25 cellular contexts compared by ENCODE assay signal in the genomic region with DNA sequence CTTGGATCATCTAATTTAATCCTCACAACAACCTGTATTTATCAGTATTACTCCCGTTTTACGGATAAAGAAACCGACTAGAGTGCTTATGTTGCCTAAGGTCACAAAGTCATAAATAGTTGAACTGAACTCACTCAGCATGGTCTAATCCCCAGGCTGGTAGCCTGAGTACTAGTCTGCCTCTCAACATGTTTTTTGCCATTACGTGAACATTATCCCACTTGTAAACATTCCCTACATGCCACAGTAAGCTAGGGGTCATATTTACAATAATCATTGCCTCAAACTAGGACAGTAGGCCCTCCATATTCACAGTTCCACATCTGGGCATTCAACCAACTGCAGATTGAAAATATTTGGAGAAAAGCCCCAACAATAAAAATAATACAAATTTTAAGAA. TPM values are rescaled to one million over a fixed set of nuclear protein-coding genes. Genes with fewer than 3 reads are reported as not detected.
DNase-seq lines count a peak whose midpoint lies in the region; FAIRE-seq and TF ChIP-seq lines count a peak whose summit lies in the region.
"Had no signal": no experiment of that assay in that cellular context is flagged by ENCODE, and none has a peak within 500 bp of the region (broad histone marks: within the 10 kb centered on the region; RNA-seq: fewer than 3 reads in every experiment).

No MANE protein-coding gene starts in this region.

- H3K18ac ChIP-seq in trophoblast cell (ENCODE audit: low read length), result no peak overlapping the region

- peaks cover 25% of the 10 kb centered on the region for H3K36me3 Mint-ChIP-seq in activated naive CD4-positive, alpha-beta T cell treated with anti-CD3 and anti-CD28 coated beads, Interleukin-2, amount 10 ng/mL, durations not matched to agents 7 days and 5 days

- no peak overlapping the region for H2BK12ac ChIP-seq in trophoblast cell (ENCODE audit: low read length)

- H3K9me3 Mint-ChIP-seq in activated naive CD4-positive, alpha-beta T cell treated with anti-CD3 and anti-CD28 coated beads, Interleukin-2, amount 10 ng/mL, durations not matched to agents 7 days and 5 days, result no peaks in the 10 kb centered on the region
- H3K9me3 Mint-ChIP-seq: CD14-positive monocyte; CD4-positive, alpha-beta T cell; CD8-positive, alpha-beta memory T cell had no signal

- no peaks in the 10 kb centered on the region for H3K79me1 ChIP-seq in trophoblast cell (ENCODE audit: low read length)

- H3K9ac ChIP-seq in adipocyte (ENCODE audit: low read length), result no peak overlapping the region
- no peak overlapping the region for H3K9ac ChIP-seq in trophoblast cell (ENCODE audit: low read length)
- H3K9ac ChIP-seq: BLaER1 treated with 17β-estradiol and CSF1 and Interleukin-3, amounts not matched to agents 10 nM and 100 nM had no signal

- no peak overlapping the region for H2AK5ac ChIP-seq in trophoblast cell (ENCODE audit: low read length)

- no peak overlapping the region for H3K4me3 Mint-ChIP-seq in activated naive CD4-positive, alpha-beta T cell treated with anti-CD3 and anti-CD28 coated beads, Interleukin-2, amount 10 ng/mL, durations not matched to agents 7 days and 5 days
- H3K4me3 Mint-ChIP-seq: CD14-positive monocyte; CD4-positive, alpha-beta T cell; CD8-positive, alpha-beta memory T cell had no signal

- no peak overlapping the region for H4K8ac ChIP-seq in trophoblast cell (ENCODE audit: low read depth, low read length)

- DNase-seq in adipocyte (ENCODE audit: low read depth) (peak; percentile 5), trophoblast cell (peak; percentile 6 to 50), glomerular visceral epithelial cell (ENCODE audit: extremely low spot score) (no peak), HCEC 1CT (no peak), amygdala (lab: John Stamatoyannopoulos, UW) (no peak)
- DNase-seq in activated naive CD4-positive, alpha-beta T cell treated with anti-CD3 and anti-CD28 coated beads, Interleukin-2, amount 10 ng/mL, durations not matched to agents 7 days and 5 days, result no peak
- DNase-seq: 8988T; ACHN; AML-193; BE2C; CD4-positive, alpha-beta T cell; CD8-positive, alpha-beta memory T cell; DMS 273 treated with DMSO at 0.1 percent for 48 hours; DMS79; EL; GF-D8; GOT3 had no signal

- no peaks in the 10 kb centered on the region for H3K79me2 ChIP-seq in trophoblast cell (ENCODE audit: control insufficient read depth, insufficient read depth, low read length, poor library complexity)

- H3K23ac ChIP-seq in trophoblast cell (ENCODE audit: low read length), result no peak overlapping the region

- POLR2A ChIA-PET in HEK293 (lab: Yijun Ruan, JAX), result no interaction called here

- H3K4me1 ChIP-seq in HEK293 (ENCODE audit: control insufficient read depth, insufficient read depth, low read length) (no peaks in the 10 kb centered on the region), adipocyte (ENCODE audit: control insufficient read depth, insufficient read depth, low read length) (no peaks in the 10 kb centered on the region), trophoblast cell (ENCODE audit: control insufficient read depth in 1 of 2, insufficient read depth in 2 of 2, low read length in 2 of 2) (no peaks in the 10 kb centered on the region)
- H3K4me1 ChIP-seq: A549; BE2C; BLaER1 treated with 17β-estradiol and CSF1 and Interleukin-3, amounts not matched to agents 10 nM and 100 nM had no signal

- CTCF ChIA-PET in HEK293 (lab: Yijun Ruan, JAX), result interaction anchor here (1.3 kb wide), 2 partner anchors 128 to 646 kb away, joined by 3 to 5 read pairs; no protein-coding TSS in a partner anchor
- CTCF ChIA-PET in activated naive CD4-positive, alpha-beta T cell treated with anti-CD3 and anti-CD28 coated beads, Interleukin-2, amount 10 ng/mL, durations not matched to agents 7 days and 5 days (lab: Charles Lee), result no interaction called here

- FAIRE-seq in G401.6 (lab: Jason Lieb, UNC), result peak; percentile 91
- FAIRE-seq: A549, D721Med, H54 had no signal

- H2BK5ac ChIP-seq in trophoblast cell (ENCODE audit: low read depth, low read length, poor library complexity), result no peak overlapping the region

- peaks cover 23 to 36% of the 10 kb centered on the region in 2 experiments for H3K36me3 ChIP-seq in HEK293 (ENCODE audit: control insufficient read depth in 2 of 2, insufficient read depth in 1 of 2, low read length in 2 of 2)
- peaks cover 31% of the 10 kb centered on the region for H3K36me3 ChIP-seq in adipocyte (ENCODE audit: control insufficient read depth, insufficient read depth, low read length, severe bottlenecking)
- peaks cover 0 to 2% of the 10 kb centered on the region in 2 experiments for H3K36me3 ChIP-seq in trophoblast cell (ENCODE audit: control insufficient read depth in 1 of 2, insufficient read depth in 2 of 2, low read length in 2 of 2)

- no peak overlapping the region for H3K4ac ChIP-seq in trophoblast cell (ENCODE audit: low read depth, low read length)

- no peak for TF ChIP-seq CTCF in HEK293 (tag by site-specific recombination; IDR thresholded peaks at IDR 0.05)

- H3K4me3 ChIP-seq in HEK293 (ENCODE audit: low read depth, low read length) (no peak overlapping the region), adipocyte (ENCODE audit: low read length) (no peak overlapping the region), trophoblast cell (ENCODE audit: low read depth, low read length) (no peak overlapping the region)
- H3K4me3 ChIP-seq: A549; BLaER1 treated with 17β-estradiol and CSF1 and Interleukin-3, amounts not matched to agents 10 nM and 100 nM; HAP-1 had no signal

- no peak overlapping the region for H3K14ac ChIP-seq in trophoblast cell (ENCODE audit: low read length)

- no peak overlapping the region for H2BK120ac ChIP-seq in trophoblast cell (ENCODE audit: insufficient read depth, low read length, poor library complexity)

- H4K12ac ChIP-seq in trophoblast cell (ENCODE audit: low read depth, low read length), result no peak overlapping the region

- H3K27me3 ChIP-seq in adipocyte (replicated peaks; ENCODE audit: control insufficient read depth, insufficient read depth, low read length) (no peaks in the 10 kb centered on the region), trophoblast cell (ENCODE audit: insufficient read depth, low read length) (no peaks in the 10 kb centered on the region)
- H3K27me3 ChIP-seq: BE2C; BLaER1 treated with 17β-estradiol and CSF1 and Interleukin-3, amounts not matched to agents 10 nM and 100 nM had no signal

- H3K27ac ChIP-seq in HEK293 (ENCODE audit: extremely low read depth, low read depth, low read length) (no peak overlapping the region), trophoblast cell (ENCODE audit: low read depth, low read length) (no peak overlapping the region)
- H3K27ac ChIP-seq: A549; BLaER1 treated with 17β-estradiol and CSF1 and Interleukin-3, amounts not matched to agents 10 nM and 100 nM had no signal

- no peak overlapping the region for H2AFZ ChIP-seq in trophoblast cell (ENCODE audit: insufficient read depth, low read length, poor library complexity)

- H3K27me3 Mint-ChIP-seq in activated naive CD4-positive, alpha-beta T cell treated with anti-CD3 and anti-CD28 coated beads, Interleukin-2, amount 10 ng/mL, durations not matched to agents 7 days and 5 days, result no peaks in the 10 kb centered on the region
- H3K27me3 Mint-ChIP-seq: CD4-positive, alpha-beta T cell; CD8-positive, alpha-beta memory T cell had no signal

- no peak overlapping the region for H4K91ac ChIP-seq in trophoblast cell (ENCODE audit: low read depth, low read length)

- H3K4me2 ChIP-seq in trophoblast cell (ENCODE audit: low read length), result no peak overlapping the region
- H3K4me2 ChIP-seq: A549; BLaER1 treated with 17β-estradiol and CSF1 and Interleukin-3, amounts not matched to agents 10 nM and 100 nM had no signal

- H3K9me3 ChIP-seq in HEK293 (ENCODE audit: control insufficient read depth, insufficient read depth, low read depth, low read length) (no peaks in the 10 kb centered on the region), adipocyte (ENCODE audit: control insufficient read depth, low read length) (no peaks in the 10 kb centered on the region), trophoblast cell (ENCODE audit: insufficient read depth, low read depth, low read length) (no peaks in the 10 kb centered on the region)
- H3K9me3 ChIP-seq: A549, BE2C, HAP-1 had no signal

- WGBS in trophoblast cell (ENCODE audit: extremely low coverage, insufficient coverage, insufficient read length), result no CpG with 5 or more reads among the region's 4 CpGs

- H3K4me1 Mint-ChIP-seq in activated naive CD4-positive, alpha-beta T cell treated with anti-CD3 and anti-CD28 coated beads, Interleukin-2, amount 10 ng/mL, durations not matched to agents 7 days and 5 days, result peaks cover 3% of the 10 kb centered on the region
- H3K4me1 Mint-ChIP-seq: CD14-positive monocyte had no signal

- no peak overlapping the region for H3K27ac Mint-ChIP-seq in activated naive CD4-positive, alpha-beta T cell treated with anti-CD3 and anti-CD28 coated beads, Interleukin-2, amount 10 ng/mL, durations not matched to agents 7 days and 5 days
- H3K27ac Mint-ChIP-seq: CD14-positive monocyte; CD4-positive, alpha-beta T cell had no signal

TF ChIP-seq in HEK293, 187 proteins besides CTCF, POLR2A, EP300 and RAD21:
- 0 out of 2 replicates have a peak, but pooled peaks have one; percentile 6 for TF ChIP-seq ZNF664 (tag by site-specific recombination; IDR thresholded peaks at IDR 0.05)
- no peak for TF ChIP-seq ZBTB26 (tag by site-specific recombination; optimal IDR thresholded peaks at IDR 0.05)

RNA-seq across cellular contexts. Expression of gene SNRPF, which starts 12.1 kb away (rescaled TPM):
- 46.2 and 49.5 TPM in 2 replicates for polyA plus RNA-seq in trophoblast cell (2013)

Comparison
In these comparisons a context has a peak if more than half of its experiments do, and no peak if none do; other contexts are left out.
1. DNase-seq: peak in adipocyte (single experiment) and trophoblast cell (2 of 2); none in activated naive CD4-positive, alpha-beta T cell treated with anti-CD3 and anti-CD28 coated beads, Interleukin-2, amount 10 ng/mL, durations not matched to agents 7 days and 5 days (single experiment), glomerular visceral epithelial cell (single experiment), HCEC 1CT (single experiment) and amygdala (0 of 56).